34 cellular contexts compared by ENCODE assay signal in genomic region chr12:27063250-27063851, GRCh38. TPM values are rescaled to one million over a fixed set of nuclear protein-coding genes. Genes with fewer than 3 reads are reported as not detected.
"Had no signal": no experiment of that assay in that cellular context is flagged by ENCODE, and none has a peak within 500 bp of the region (broad histone marks: within the 10 kb centered on the region; RNA-seq: fewer than 3 reads in every experiment).

No MANE protein-coding gene starts in this region.

- H3K9me3 Mint-ChIP-seq: activated naive CD4-positive, alpha-beta T cell treated with anti-CD3 and anti-CD28 coated beads, Interleukin-2, amount 10 ng/mL, durations not matched to agents 7 days and 5 days; immature natural killer cell; natural killer cell treated with Interleukin-12 subunit alpha and Interleukin-12 subunit beta and Interleukin-15 and Interleukin-18, amount 100 ng/mL, for 72 hours; T-helper 1 cell treated with Interleukin-12 subunit alpha and Interleukin-12 subunit beta and Interleukin-4 antibody, amounts not matched to agents 30 μg/mL and 1 μg/mL, for 36 hours had no signal

- H3K4me1 Mint-ChIP-seq: activated naive CD4-positive, alpha-beta T cell treated with anti-CD3 and anti-CD28 coated beads, Interleukin-2, amount 10 ng/mL, durations not matched to agents 7 days and 5 days; immature natural killer cell; stimulated activated naive CD8-positive, alpha-beta T cell treated with anti-CD3 and anti-CD28 coated beads, Interleukin-15, amount 100 ng/mL, for 72 hours had no signal

- H3K9me3 ChIP-seq: left ventricle myocardium inferior, pancreas, psoas muscle, tibial artery had no signal

- ATAC-seq: esophagus mucosa; natural killer cell treated with Interleukin-12 subunit alpha and Interleukin-12 subunit beta and Interleukin-15 and Interleukin-18, amount 100 ng/mL, for 72 hours; pancreas; psoas muscle; right cardiac atrium; stimulated activated naive CD8-positive, alpha-beta T cell treated with anti-CD3 and anti-CD28 coated beads, Interleukin-15, amount 100 ng/mL, for 72 hours had no signal

- FAIRE-seq: endothelial cell of umbilical vein, frontal cortex, pancreas had no signal

- H3K4me3 ChIP-seq: hepatocyte, left ventricle myocardium inferior, pancreas, psoas muscle, tibial artery had no signal

- H3K4me1 ChIP-seq: left ventricle myocardium inferior, pancreas, psoas muscle, tibial artery had no signal

- H3K4me2 ChIP-seq: hepatocyte had no signal

- H2AFZ ChIP-seq: hepatocyte had no signal

- H3K4me3 Mint-ChIP-seq: activated naive CD4-positive, alpha-beta T cell treated with anti-CD3 and anti-CD28 coated beads, Interleukin-2, amount 10 ng/mL, durations not matched to agents 7 days and 5 days; brain; immature natural killer cell; natural killer cell treated with Interleukin-12 subunit alpha and Interleukin-12 subunit beta and Interleukin-15 and Interleukin-18, amount 100 ng/mL, for 72 hours; stimulated activated naive CD8-positive, alpha-beta T cell treated with anti-CD3 and anti-CD28 coated beads, Interleukin-15, amount 100 ng/mL, for 72 hours; T-helper 1 cell treated with Interleukin-12 subunit alpha and Interleukin-12 subunit beta and Interleukin-4 antibody, amounts not matched to agents 30 μg/mL and 1 μg/mL, for 36 hours had no signal

- H3K27me3 Mint-ChIP-seq: natural killer cell treated with Interleukin-12 subunit alpha and Interleukin-12 subunit beta and Interleukin-15 and Interleukin-18, amount 100 ng/mL, for 72 hours; stimulated activated naive CD8-positive, alpha-beta T cell treated with anti-CD3 and anti-CD28 coated beads, Interleukin-15, amount 100 ng/mL, for 72 hours had no signal

- H3K27ac ChIP-seq: hepatocyte, left ventricle myocardium inferior, pancreas, psoas muscle, tibial artery had no signal

- H3K36me3 Mint-ChIP-seq: activated naive CD4-positive, alpha-beta T cell treated with anti-CD3 and anti-CD28 coated beads, Interleukin-2, amount 10 ng/mL, durations not matched to agents 7 days and 5 days; brain; natural killer cell treated with Interleukin-12 subunit alpha and Interleukin-12 subunit beta and Interleukin-15 and Interleukin-18, amount 100 ng/mL, for 72 hours had no signal

- H3K79me2 ChIP-seq: hepatocyte had no signal

- DNase-seq: activated CD4-positive, alpha-beta T cell treated with anti-CD3 and anti-CD28 coated beads for 4 hours; activated CD4-positive, alpha-beta T cell treated with anti-CD3 and anti-CD28 coated beads, Interleukin-2, amount 50 U/mL, for 48 hours; activated CD4-positive, CD25-positive, alpha-beta regulatory T cell; activated effector memory CD4-positive, alpha-beta T cell treated with anti-CD3 and anti-CD28 coated beads, Interleukin-2, amount 50 U/mL, for 16 hours; activated naive CD4-positive, alpha-beta T cell treated with anti-CD3 and anti-CD28 coated beads, Interleukin-2, amount 10 ng/mL, durations not matched to agents 7 days and 5 days; activated T-cell treated with anti-CD3 and anti-CD28 coated beads, Interleukin-2, amount 50 U/mL, for 48 hours; anterior cingulate cortex; dermis blood vessel endothelial cell; effector CD8-positive, alpha-beta T cell; glutamatergic neuron; immature natural killer cell; kidney glomerular epithelial cell; left ventricle myocardium inferior; mammary epithelial cell; midbrain; pancreas; psoas muscle; right cardiac atrium; stimulated activated CD4-positive, alpha-beta T cell treated with anti-CD3 and anti-CD28 coated beads, Interleukin-12 subunit alpha, Interleukin-12 subunit beta, amount 100 ng/mL, for 4 hours; stimulated activated CD4-positive, alpha-beta T cell treated with anti-CD3 and anti-CD28 coated beads, Interleukin-4, amount 100 ng/mL, for 4 hours; stimulated activated naive CD8-positive, alpha-beta T cell treated with anti-CD3 and anti-CD28 coated beads, Interleukin-15, amount 100 ng/mL, for 72 hours; T1000; tibial artery had no signal

- H3K27ac Mint-ChIP-seq: activated naive CD4-positive, alpha-beta T cell treated with anti-CD3 and anti-CD28 coated beads, Interleukin-2, amount 10 ng/mL, durations not matched to agents 7 days and 5 days; brain; immature natural killer cell; natural killer cell treated with Interleukin-12 subunit alpha and Interleukin-12 subunit beta and Interleukin-15 and Interleukin-18, amount 100 ng/mL, for 72 hours; stimulated activated naive CD8-positive, alpha-beta T cell treated with anti-CD3 and anti-CD28 coated beads, Interleukin-15, amount 100 ng/mL, for 72 hours; T-helper 1 cell treated with Interleukin-12 subunit alpha and Interleukin-12 subunit beta and Interleukin-4 antibody, amounts not matched to agents 30 μg/mL and 1 μg/mL, for 36 hours had no signal

- H3K27me3 ChIP-seq: hepatocyte, pancreas, tibial artery had no signal

- H3K36me3 ChIP-seq: left ventricle myocardium inferior, pancreas had no signal

RNA-seq across cellular contexts. Expression of gene C12orf71, which starts 19.0 kb away (rescaled TPM):
- total RNA-seq: activated CD8-positive, alpha-beta memory T cell treated with anti-CD3 and anti-CD28 coated beads for 36 hours; cardiac septum; dermis blood vessel endothelial cell; endothelial cell of umbilical vein; esophagus mucosa; frontal cortex; hepatocyte; left ventricle myocardium inferior; mammary epithelial cell; natural killer cell treated with Interleukin-12 subunit alpha and Interleukin-12 subunit beta and Interleukin-15 and Interleukin-18, amount 100 ng/mL, for 72 hours; pancreas; psoas muscle; right cardiac atrium; skeletal muscle tissue; ureter had no signal
- polyA plus RNA-seq: endothelial cell of umbilical vein, hepatocyte, immature natural killer cell, pancreas, psoas muscle, right cardiac atrium had no signal
